In genomic region chr11:65703846-65704245, GRCh38 we compare ENCODE assay signal across 6 cellular contexts.
"Had no signal": no experiment of that assay in that cellular context is flagged by ENCODE, and none has a peak within 500 bp of the region (broad histone marks: within the 10 kb centered on the region; RNA-seq: fewer than 3 reads in every experiment).

No MANE protein-coding gene starts in this region.

- H3K27ac ChIP-seq: GM23248, HL-60 had no signal

- H3K4me3 ChIP-seq: GM23248, HAP-1 had no signal

- H3K9ac ChIP-seq: GM23248 had no signal

- DNase-seq: GM23248, GOT3, H7, HFFc6 had no signal

- H3K36me3 ChIP-seq: HAP-1 had no signal
